ENCODE assay signal across 32 cellular contexts in genomic region chr3:54987719-54988118, GRCh38. TPM values are rescaled to one million over a fixed set of nuclear protein-coding genes. Genes with fewer than 3 reads are reported as not detected.
DNase-seq lines count a peak whose midpoint lies in the region; ATAC-seq and TF ChIP-seq lines count a peak whose summit lies in the region.
"Had no signal": no experiment of that assay in that cellular context is flagged by ENCODE, and none has a peak within 500 bp of the region (broad histone marks: within the 10 kb centered on the region; RNA-seq: fewer than 3 reads in every experiment).

No MANE protein-coding gene starts in this region.

- H3K56ac ChIP-seq in mesendoderm (ENCODE audit: low read length), result no peak overlapping the region

- no peak for TF ChIP-seq POLR2A in breast epithelium (IDR thresholded peaks at IDR 0.05)
- TF ChIP-seq POLR2A in erythroblast (IDR thresholded peaks at IDR 0.05; ENCODE audit: low read length), result no peak

- no peak overlapping the region for H4K8ac ChIP-seq in mesendoderm (ENCODE audit: low read depth, low read length)

- no peaks in the 10 kb centered on the region for H3K9me3 ChIP-seq in breast epithelium
- H3K9me3 ChIP-seq: BLaER1, heart right ventricle had no signal

- no peak for ATAC-seq in GM21576 (IDR thresholded peaks at IDR 0.05; ENCODE audit: unreplicated experiment)
- ATAC-seq: left colon; naive thymus-derived CD4-positive, alpha-beta T cell; stimulated activated memory B cell treated with anti-CD40 and anti-IgM and Interleukin-4, amounts not matched to agents 10 μg/mL and 1 μg/mL and 100 μg/mL, for 72 hours had no signal

- no CpG with 5 or more reads among the region's 4 CpGs for WGBS in mesendoderm (ENCODE audit: extremely low coverage, insufficient coverage, low lambda C conversion rate)

- peak overlapping the region; percentile 44 for H3K27ac Mint-ChIP-seq in MCF 10A (ENCODE audit: low read depth, unreplicated experiment)
- H3K27ac Mint-ChIP-seq: activated CD4-positive, alpha-beta memory T cell treated with anti-CD3 and anti-CD28 coated beads, Interleukin-2, amount 10 ng/mL, durations not matched to agents 7 days and 5 days; activated naive CD8-positive, alpha-beta T cell treated with anti-CD3 and anti-CD28 coated beads, Interleukin-2, amount 10 ng/mL, durations not matched to agents 7 days and 5 days; naive thymus-derived CD4-positive, alpha-beta T cell; stimulated activated memory B cell treated with anti-CD40 and anti-IgM and Interleukin-4, amounts not matched to agents 10 μg/mL and 1 μg/mL and 100 μg/mL, for 72 hours had no signal

- no peaks in the 10 kb centered on the region for H3K27me3 Mint-ChIP-seq in MCF 10A (ENCODE audit: insufficient read depth, unreplicated experiment)
- H3K27me3 Mint-ChIP-seq: activated CD4-positive, alpha-beta memory T cell treated with anti-CD3 and anti-CD28 coated beads, Interleukin-2, amount 10 ng/mL, durations not matched to agents 7 days and 5 days; activated naive CD8-positive, alpha-beta T cell treated with anti-CD3 and anti-CD28 coated beads, Interleukin-2, amount 10 ng/mL, durations not matched to agents 7 days and 5 days; stimulated activated memory B cell treated with anti-CD40 and anti-IgM and Interleukin-4, amounts not matched to agents 10 μg/mL and 1 μg/mL and 100 μg/mL, for 72 hours had no signal

- no peak overlapping the region for H2BK15ac ChIP-seq in mesendoderm (replicated peaks; ENCODE audit: low read depth)

- no peak overlapping the region for H3K4me3 ChIP-seq in breast epithelium
- H3K4me3 ChIP-seq in mesendoderm (ENCODE audit: low read length), result no peak overlapping the region
- H3K4me3 ChIP-seq: BLaER1, heart right ventricle, PC-9, spleen had no signal

- no peak overlapping the region for H2BK5ac ChIP-seq in mesendoderm (ENCODE audit: low read length)

- peak overlapping the region; percentile 31 for H2BK120ac ChIP-seq in mesendoderm (ENCODE audit: low read depth, low read length)

- H3K23ac ChIP-seq in mesendoderm (ENCODE audit: low read length), result no peak overlapping the region

- no peak overlapping the region for H3K9ac ChIP-seq in mesendoderm (ENCODE audit: low read length)
- H3K9ac ChIP-seq: BLaER1 had no signal

- H3K79me2 ChIP-seq in mesendoderm (ENCODE audit: control insufficient read depth, insufficient read depth, low read length), result no peaks in the 10 kb centered on the region

- H3K36me3 ChIP-seq in breast epithelium (no peaks in the 10 kb centered on the region), mesendoderm (ENCODE audit: control insufficient read depth, insufficient read depth, low read length) (no peaks in the 10 kb centered on the region)
- H3K36me3 ChIP-seq: BLaER1, heart right ventricle, spleen had no signal

- DNase-seq in MCF 10A (ENCODE audit: unreplicated experiment) (peak; percentile 9), breast epithelium (ENCODE audit: low spot score in 2 of 2) (no peak), SW480 (ENCODE audit: low spot score) (peak; percentile 17), mesendoderm (no peak), globus pallidus (ENCODE audit: low spot score) (no peak), erythroblast (lab: John Stamatoyannopoulos, UW) (no peak)
- DNase-seq: ACHN; activated CD4-positive, alpha-beta memory T cell treated with anti-CD3 and anti-CD28 coated beads, Interleukin-2, amount 10 ng/mL, durations not matched to agents 7 days and 5 days; activated CD4-positive, CD25-positive, alpha-beta regulatory T cell treated with anti-CD3 and anti-CD28 coated beads, Interleukin-2, amount 50 U/mL, for 72 hours; activated effector memory CD4-positive, alpha-beta T cell treated with anti-CD3 and anti-CD28 coated beads, Interleukin-2, amount 50 U/mL, for 16 hours; activated naive CD8-positive, alpha-beta T cell treated with anti-CD3 and anti-CD28 coated beads, Interleukin-2, amount 10 ng/mL, durations not matched to agents 7 days and 5 days; effector CD8-positive, alpha-beta T cell; heart right ventricle; KBM-7; left colon; naive thymus-derived CD4-positive, alpha-beta T cell; NCI-H1694; NCI-H446; NK-92 treated with Interleukin-12 subunit alpha and Interleukin-12 subunit beta, amount 100 ng/mL, for 24 hours; PC-9; right cardiac atrium; Right ventricle myocardium superior; spleen; stimulated activated CD4-positive, alpha-beta T cell treated with anti-CD3 and anti-CD28 coated beads, Interleukin-4, amount 100 ng/mL, for 1 hour; T-helper 1 cell had no signal

- TF ChIP-seq CTCF in MCF 10A (IDR thresholded peaks at IDR 0.05; ENCODE audit: unreplicated experiment) (no peak), breast epithelium (IDR thresholded peaks at IDR 0.05) (no peak)

- no peaks in the 10 kb centered on the region for H3K79me1 ChIP-seq in mesendoderm (ENCODE audit: low read length)

- POLR2A ChIA-PET in MCF 10A (lab: Yijun Ruan, JAX), result interaction anchor here (1.6 to 1.9 kb wide), 2 partner anchors 95 to 97 kb away, joined by 3 to 6 read pairs; no protein-coding TSS in a partner anchor

- BruUV-seq in MCF 10A (replicated peaks; lab: Mats Ljungman, UMichigan), result no TSS peak

- no peak overlapping the region for H4K5ac ChIP-seq in mesendoderm (ENCODE audit: low read length)

- peaks cover 21% of the 10 kb centered on the region for H3K4me1 Mint-ChIP-seq in MCF 10A (ENCODE audit: insufficient read depth, unreplicated experiment)
- H3K4me1 Mint-ChIP-seq: activated CD4-positive, alpha-beta memory T cell treated with anti-CD3 and anti-CD28 coated beads, Interleukin-2, amount 10 ng/mL, durations not matched to agents 7 days and 5 days; activated naive CD8-positive, alpha-beta T cell treated with anti-CD3 and anti-CD28 coated beads, Interleukin-2, amount 10 ng/mL, durations not matched to agents 7 days and 5 days; naive thymus-derived CD4-positive, alpha-beta T cell; stimulated activated memory B cell treated with anti-CD40 and anti-IgM and Interleukin-4, amounts not matched to agents 10 μg/mL and 1 μg/mL and 100 μg/mL, for 72 hours had no signal

- no peak overlapping the region for H3K4ac ChIP-seq in mesendoderm (ENCODE audit: low read depth, low read length)

- H3K27me3 ChIP-seq in breast epithelium (no peaks in the 10 kb centered on the region), mesendoderm (ENCODE audit: insufficient read depth, low read length, poor library complexity) (no peaks in the 10 kb centered on the region)
- H3K27me3 ChIP-seq: BLaER1, heart right ventricle, spleen had no signal

- no peak overlapping the region for H3K18ac ChIP-seq in mesendoderm (ENCODE audit: low read length)

- H3K27ac ChIP-seq in breast epithelium, result no peak overlapping the region
- H3K27ac ChIP-seq in mesendoderm (ENCODE audit: low read depth, low read length), result no peak overlapping the region
- H3K27ac ChIP-seq: BLaER1, PC-9 had no signal

- H3K4me1 ChIP-seq in breast epithelium (no peaks in the 10 kb centered on the region), mesendoderm (ENCODE audit: control insufficient read depth, low read depth, low read length) (peaks cover 7% of the 10 kb centered on the region)
- H3K4me1 ChIP-seq: BLaER1 had no signal

- H3K36me3 Mint-ChIP-seq in MCF 10A (ENCODE audit: insufficient read depth, unreplicated experiment), result peaks cover 5% of the 10 kb centered on the region
- H3K36me3 Mint-ChIP-seq: activated naive CD8-positive, alpha-beta T cell treated with anti-CD3 and anti-CD28 coated beads, Interleukin-2, amount 10 ng/mL, durations not matched to agents 7 days and 5 days; naive thymus-derived CD4-positive, alpha-beta T cell; stimulated activated memory B cell treated with anti-CD40 and anti-IgM and Interleukin-4, amounts not matched to agents 10 μg/mL and 1 μg/mL and 100 μg/mL, for 72 hours had no signal

- intact Hi-C loops in MCF 10A (cut with micrococcal nuclease) (loop anchor here (10.0 kb wide), 1 partner anchor 93 kb away; no protein-coding TSS in a partner anchor), breast epithelium (cut with DNase I; ENCODE audit: low total_unique reads) (no loop called here)

- no peaks in the 10 kb centered on the region for H3K9me3 Mint-ChIP-seq in MCF 10A (ENCODE audit: unreplicated experiment)

- no peak overlapping the region for H3K4me2 ChIP-seq in mesendoderm (ENCODE audit: low read length)
- H3K4me2 ChIP-seq: BLaER1, PC-9 had no signal

- H2AK5ac ChIP-seq in mesendoderm (ENCODE audit: low read length), result no peak overlapping the region

- CTCF ChIA-PET in MCF 10A (lab: Yijun Ruan, JAX), result interaction anchor here (0.6 to 1.2 kb wide), 2 partner anchors 67 to 193 kb away, joined by 3 to 4 read pairs; no protein-coding TSS in a partner anchor

- no peak overlapping the region for H3K4me3 Mint-ChIP-seq in MCF 10A (ENCODE audit: unreplicated experiment)
- H3K4me3 Mint-ChIP-seq: activated CD4-positive, alpha-beta memory T cell treated with anti-CD3 and anti-CD28 coated beads, Interleukin-2, amount 10 ng/mL, durations not matched to agents 7 days and 5 days; activated naive CD8-positive, alpha-beta T cell treated with anti-CD3 and anti-CD28 coated beads, Interleukin-2, amount 10 ng/mL, durations not matched to agents 7 days and 5 days; naive thymus-derived CD4-positive, alpha-beta T cell; stimulated activated memory B cell treated with anti-CD40 and anti-IgM and Interleukin-4, amounts not matched to agents 10 μg/mL and 1 μg/mL and 100 μg/mL, for 72 hours had no signal

RNA-seq across cellular contexts. Expression of gene LRTM1, which starts 59.9 kb away (rescaled TPM):
- not detected in 2 replicates for total RNA-seq in MCF 10A (2022)
- total RNA-seq in breast epithelium, result not detected
- polyA plus RNA-seq in mesendoderm (2013, experiment 1 of 2), result not detected
- polyA plus RNA-seq in mesendoderm (2013, experiment 2 of 2), result not detected
- total RNA-seq: activated CD4-positive, alpha-beta memory T cell treated with anti-CD3 and anti-CD28 coated beads, Interleukin-2, amount 10 ng/mL, durations not matched to agents 7 days and 5 days; activated naive CD8-positive, alpha-beta T cell treated with anti-CD3 and anti-CD28 coated beads, Interleukin-2, amount 10 ng/mL, durations not matched to agents 7 days and 5 days; cerebellum; heart right ventricle; left colon; mesenteric fat pad; naive thymus-derived CD4-positive, alpha-beta T cell; PC-9; right cardiac atrium; Right ventricle myocardium superior had no signal
- polyA plus RNA-seq: esophagus; heart right ventricle; naive thymus-derived CD4-positive, alpha-beta T cell; right cardiac atrium; urinary bladder had no signal

Comparison
In these comparisons a context has a peak if more than half of its experiments do, and no peak if none do; other contexts are left out.
1. DNase-seq: peak in MCF 10A (single experiment) and SW480 (single experiment); none in breast epithelium (0 of 2), mesendoderm (single experiment), globus pallidus (single experiment) and erythroblast (0 of 2).